In the genomic region with DNA sequence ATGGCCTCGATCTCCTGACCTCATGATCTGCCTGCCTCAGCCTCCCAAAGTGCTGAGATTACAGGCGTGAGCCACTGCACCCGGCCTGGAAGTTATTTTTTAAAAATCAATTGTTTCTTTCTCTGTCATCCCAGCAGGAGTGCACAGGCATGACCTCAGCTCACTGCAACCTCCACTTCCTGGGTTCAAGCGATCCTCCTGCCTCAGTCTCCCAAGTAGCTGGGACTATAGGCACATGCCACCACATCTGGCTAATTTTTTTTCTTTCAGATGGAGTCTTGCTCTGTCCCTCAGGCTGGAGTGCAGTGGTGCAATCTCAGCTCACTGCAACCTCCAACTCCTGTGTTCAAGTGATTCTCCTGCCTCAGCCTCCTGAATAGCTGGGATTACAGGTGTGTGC, we compare ENCODE assay signal across 12 cellular contexts. TPM values are rescaled to one million over a fixed set of nuclear protein-coding genes. Genes with fewer than 3 reads are reported as not detected.
"Had no signal": no experiment of that assay in that cellular context is flagged by ENCODE, and none has a peak within 500 bp of the region (broad histone marks: within the 10 kb centered on the region; RNA-seq: fewer than 3 reads in every experiment).

No MANE protein-coding gene starts in this region.

RNA-seq across cellular contexts. Expression of gene ZG16, which starts 9.1 kb away (rescaled TPM):
- total RNA-seq: activated B cell treated with CpG ODN at 0.5 μM for 24 hours; activated CD4-positive, alpha-beta memory T cell treated with anti-CD3 and anti-CD28 coated beads for 36 hours; activated CD4-positive, alpha-beta memory T cell treated with anti-CD3 and anti-CD28 coated beads, Interleukin-2, amount 10 ng/mL, durations not matched to agents 7 days and 5 days; activated CD4-positive, alpha-beta T cell treated with anti-CD3 and anti-CD28 coated beads for 36 hours; activated CD4-positive, alpha-beta T cell treated with anti-CD3 and anti-CD28 coated beads, Interleukin-2, amount 10 ng/mL, durations not matched to agents 24 days and 14 days; activated CD8-positive, alpha-beta memory T cell treated with anti-CD3 and anti-CD28 coated beads for 36 hours; activated CD8-positive, alpha-beta memory T cell treated with anti-CD3 and anti-CD28 coated beads, Interleukin-2, amount 10 ng/mL, durations not matched to agents 7 days and 5 days; activated CD8-positive, alpha-beta T cell treated with anti-CD3 and anti-CD28 coated beads for 36 hours; activated CD8-positive, alpha-beta T cell treated with anti-CD3 and anti-CD28 coated beads, Interleukin-2, amount 10 ng/mL, durations not matched to agents 7 days and 5 days; T-helper 1 cell treated with Interleukin-12 subunit alpha and Interleukin-12 subunit beta and Interleukin-4 antibody, amounts not matched to agents 30 ng/mL and 1 ng/mL, for 36 hours; T-helper 2 cell treated with Interferon-gamma antibody and Interleukin-4, amounts not matched to agents 100 ng/mL and 5 ng/mL, for 36 hours; WTC11 had no signal
